Comparison of ENCODE assay signal across 1 cellular context in genomic region chr17:29140051-29140582, GRCh38.
TF ChIP-seq lines count a peak whose summit lies in the region.

No MANE protein-coding gene starts in this region.

TF ChIP-seq in GM12878, 131 proteins besides CTCF, POLR2A, EP300 and RAD21 (continued from another document):
- TF ChIP-seq MEF2B (IDR thresholded peaks at IDR 0.05; ENCODE audit: partially characterized antibody, poor library complexity, severe bottlenecking) (peak; percentile 48), MXI1 (IDR thresholded peaks at IDR 0.05; ENCODE audit: low read depth, low read length) (0 out of 2 replicates have a peak, but pooled peaks have one; percentile 25)
